In genomic region chr5:135241536-135241935, GRCh38 we compare ENCODE assay signal across 1 cellular context.
TF ChIP-seq lines count a peak whose summit lies in the region.

No MANE protein-coding gene starts in this region.

TF ChIP-seq in SK-N-SH, 30 proteins besides CTCF, POLR2A, EP300 and RAD21 (continued from another document):
- TF ChIP-seq FOXJ3 (CRISPR knock-in tag; IDR thresholded peaks at IDR 0.05) (no peak), SMC3 (IDR thresholded peaks at IDR 0.05; ENCODE audit: low read depth, low read length) (no peak), RCOR1 (IDR thresholded peaks at IDR 0.05; ENCODE audit: low read length) (no peak), GATA2 (CRISPR knock-in tag; IDR thresholded peaks at IDR 0.05) (no peak)
